In genomic region chr14:73721101-73721821, GRCh38 we compare ENCODE assay signal across 13 cellular contexts. TPM values are rescaled to one million over a fixed set of nuclear protein-coding genes. Genes with fewer than 3 reads are reported as not detected.
DNase-seq lines count a peak whose midpoint lies in the region; ATAC-seq, FAIRE-seq and TF ChIP-seq lines count a peak whose summit lies in the region.
"Had no signal": no experiment of that assay in that cellular context is flagged by ENCODE, and none has a peak within 500 bp of the region (broad histone marks: within the 10 kb centered on the region; RNA-seq: fewer than 3 reads in every experiment).

No MANE protein-coding gene starts in this region.

- WGBS in esophagus muscularis mucosa = 81% methylated on average over 11 of the region's 12 CpGs
- 93% methylated on average over 12 of the region's 12 CpGs for WGBS in sigmoid colon, 2 donors

- TF ChIP-seq POLR2A in esophagus muscularis mucosa (IDR thresholded peaks at IDR 0.05; ENCODE audit: low read depth) = no peak
- no peak for TF ChIP-seq POLR2A in sigmoid colon (IDR thresholded peaks at IDR 0.05)

- peaks cover 78% of the 10 kb centered on the region for H3K36me3 ChIP-seq in CD8-positive, alpha-beta T cell (ENCODE audit: insufficient read depth, low read length)
- peaks cover 44 to 90% (median 76%) of the 10 kb centered on the region in 4 donors for H3K36me3 ChIP-seq in esophagus muscularis mucosa
- H3K36me3 ChIP-seq in sigmoid colon = peaks cover 16 to 71% (median 47%) of the 10 kb centered on the region in 4 donors

- TF ChIP-seq EP300 in esophagus muscularis mucosa (IDR thresholded peaks at IDR 0.05) (no peak), sigmoid colon (IDR thresholded peaks at IDR 0.05) (no peak)

- intact Hi-C loops in CD8-positive, alpha-beta T cell (cut with DNase I, micrococcal nuclease) = no loop called here
- intact Hi-C loops in esophagus muscularis mucosa (cut with DNase I) (loop anchor here (10.0 kb wide), 1 partner anchor 164 kb away; the partner anchor contains the start of gene ZNF410), sigmoid colon (cut with DNase I) (no loop called here)

- no peaks in the 10 kb centered on the region for H3K9me3 Mint-ChIP-seq in CD8-positive, alpha-beta T cell

- H3K9me3 ChIP-seq in CD8-positive, alpha-beta T cell (ENCODE audit: low read length) = no peaks in the 10 kb centered on the region
- H3K9me3 ChIP-seq in esophagus muscularis mucosa = no peaks in the 10 kb centered on the region
- no peaks in the 10 kb centered on the region for H3K9me3 ChIP-seq in sigmoid colon
- H3K9me3 ChIP-seq: lower lobe of right lung had no signal

- FAIRE-seq in HTR-8/SVneo (lab: Jason Lieb, UNC) = peak; percentile 58

- POLR2A ChIA-PET in CD8-positive, alpha-beta T cell (lab: Charles Lee) = no interaction called here

- no peaks in the 10 kb centered on the region for H3K27me3 ChIP-seq in CD8-positive, alpha-beta T cell (ENCODE audit: insufficient read depth, low read length)
- H3K27me3 ChIP-seq in esophagus muscularis mucosa (no peaks in the 10 kb centered on the region), sigmoid colon (no peaks in the 10 kb centered on the region)

- no peaks in the 10 kb centered on the region for H3K27me3 Mint-ChIP-seq in CD8-positive, alpha-beta T cell (ENCODE audit: low read depth)

- H3K4me1 Mint-ChIP-seq in CD8-positive, alpha-beta T cell (ENCODE audit: low read depth) = peaks cover 4% of the 10 kb centered on the region

- peak overlapping the region; percentile 41 for H3K27ac Mint-ChIP-seq in CD8-positive, alpha-beta T cell

- peaks cover 84% of the 10 kb centered on the region for H3K36me3 Mint-ChIP-seq in CD8-positive, alpha-beta T cell

- H3K4me3 Mint-ChIP-seq in CD8-positive, alpha-beta T cell = no peak overlapping the region

- no peak overlapping the region for H3K27ac ChIP-seq in CD8-positive, alpha-beta T cell (ENCODE audit: low read depth, low read length)
- H3K27ac ChIP-seq in esophagus muscularis mucosa (replicated peaks in 1 of 4) (peak overlapping the region; percentile 40 to 98 (median 74)), sigmoid colon (peak overlapping the region; percentile 33 to 99 (median 88))
- H3K27ac ChIP-seq: epithelial cell of prostate, lower lobe of right lung, parathyroid adenoma had no signal

- TF ChIP-seq CTCF in CD8-positive, alpha-beta T cell (IDR thresholded peaks at IDR 0.05) = no peak
- TF ChIP-seq CTCF in esophagus muscularis mucosa (IDR thresholded peaks at IDR 0.05) = no peak
- TF ChIP-seq CTCF in sigmoid colon (IDR thresholded peaks at IDR 0.05) = no peak

- no peak for DNase-seq in CD8-positive, alpha-beta T cell
- DNase-seq in HTR-8/SVneo (ENCODE audit: insufficient read length, low spot score) (no peak), esophagus muscularis mucosa (ENCODE audit: extremely low spot score) (no peak), sigmoid colon (no peak), NCI-H146 (lab: John Stamatoyannopoulos, UW) (no peak), NCI-H526 (lab: John Stamatoyannopoulos, UW) (no peak)
- DNase-seq: activated CD4-positive, alpha-beta T cell treated with anti-CD3 and anti-CD28 coated beads for 1 hour; lower lobe of right lung; OCI-M1 had no signal

- no peak for ATAC-seq in CD8-positive, alpha-beta T cell
- no peak for ATAC-seq in GM21619 (IDR thresholded peaks at IDR 0.05; ENCODE audit: unreplicated experiment)
- ATAC-seq: HCT116, lower lobe of right lung had no signal

- no peaks in the 10 kb centered on the region for H3K4me1 ChIP-seq in CD8-positive, alpha-beta T cell (ENCODE audit: insufficient read depth, low read length)
- peaks cover 65 to 78% (median 76%) of the 10 kb centered on the region in 4 donors for H3K4me1 ChIP-seq in esophagus muscularis mucosa
- H3K4me1 ChIP-seq in sigmoid colon = peaks cover 0 to 74% (median 68%) of the 10 kb centered on the region in 4 donors

- no peak overlapping the region for H3K4me3 ChIP-seq in CD8-positive, alpha-beta T cell (ENCODE audit: low read depth, low read length)
- H3K4me3 ChIP-seq in esophagus muscularis mucosa (no peak overlapping the region), sigmoid colon (no peak overlapping the region)
- H3K4me3 ChIP-seq: lower lobe of right lung had no signal

- CTCF ChIA-PET in CD8-positive, alpha-beta T cell (lab: Charles Lee) = interaction anchor here (1.3 kb wide), 1 partner anchor 103 kb away, joined by 3 read pairs; no protein-coding TSS in a partner anchor

RNA-seq across cellular contexts. Expression of gene PNMA1, which starts 7.1 kb away (rescaled TPM):
- 10 to 100 TPM; 39.4 to 39.8 TPM for total RNA-seq in CD8-positive, alpha-beta T cell
- total RNA-seq in esophagus muscularis mucosa (10 to 100 TPM; 34.8 to 74.2 (median 55.0) TPM), sigmoid colon (10 to 100 TPM; 33.5 to 63.1 (median 37.3) TPM)
- polyA plus RNA-seq in sigmoid colon = 10 to 100 TPM; 11.4 to 20.4 (median 16.9) TPM
